8 cellular contexts compared by ENCODE assay signal in genomic region chrX:2691543-2692220, GRCh38. TPM values are rescaled to one million over a fixed set of nuclear protein-coding genes. Genes with fewer than 3 reads are reported as not detected.
A peak's percentile ranks its signal among the peaks of the same experiment; 100 is the strongest.
DNase-seq lines count a peak whose midpoint lies in the region; ATAC-seq, FAIRE-seq and TF ChIP-seq lines count a peak whose summit lies in the region.

No MANE protein-coding gene starts in this region.

- H2AFZ ChIP-seq in H1 (ENCODE audit: low read length) = no peak overlapping the region

- ATAC-seq in RWPE2 (ENCODE audit: low read depth) = peak; percentile 16

- no peaks in the 10 kb centered on the region for H3K9me3 ChIP-seq in RWPE2 (ENCODE audit: severe bottlenecking)
- H3K9me3 ChIP-seq in H1 (ENCODE audit: insufficient read depth in 2 of 2, low read depth in 1 of 2, low read length in 1 of 2) = no peaks in the 10 kb centered on the region

- H2BK120ac ChIP-seq in H1 (replicated peaks; ENCODE audit: low read depth, low read length) = no peak overlapping the region

- peak overlapping the region; percentile 81 for H4K8ac ChIP-seq in H1 (ENCODE audit: extremely low read depth, insufficient read depth, low read length)

- no peak overlapping the region for H3K4ac ChIP-seq in H1 (replicated peaks; ENCODE audit: insufficient read length, low read depth, low read length)

- no peak overlapping the region for H2BK20ac ChIP-seq in H1 (ENCODE audit: low read length)

- POLR2A ChIA-PET in H1 (lab: Charles Lee; ENCODE audit: partially characterized antibody) = no interaction called here

- H3K9ac ChIP-seq in H1 (replicated peaks in 1 of 4; ENCODE audit: extremely low read depth in 1 of 4, low read depth in 3 of 4, low read length in 3 of 4) = peak overlapping the region in 3 of 4 experiments; percentile 44 to 47 (median 45); a peak in 4 of 7 replicates

- H2BK12ac ChIP-seq in H1 (ENCODE audit: low read depth, low read length) = no peak overlapping the region

- no peak overlapping the region for H4K5ac ChIP-seq in H1 (ENCODE audit: insufficient read length, low read depth, low read length)

- CTCF ChIA-PET in H1 (lab: Charles Lee; ENCODE audit: partially characterized antibody) = no interaction called here

- H4K20me1 ChIP-seq in H1 (replicated peaks in 1 of 2; ENCODE audit: control insufficient read depth in 1 of 2, insufficient read depth in 2 of 2, low read length in 2 of 2) = peaks cover 2 to 7% of the 10 kb centered on the region in 2 experiments

- no peak for FAIRE-seq in H1 (lab: Jason Lieb, UNC)

- H3K23me2 ChIP-seq in H1 (ENCODE audit: low read depth, low read length) = peaks cover 8% of the 10 kb centered on the region; the same call in 1 of the 2 replicates

- H2BK5ac ChIP-seq in H1 (ENCODE audit: low read depth, low read length) = no peak overlapping the region

- no peaks in the 10 kb centered on the region for H3K79me1 ChIP-seq in H1 (ENCODE audit: low read depth, low read length)

- peaks cover 25% of the 10 kb centered on the region for H3K4me1 ChIP-seq in RWPE2 (ENCODE audit: insufficient read depth, poor library complexity, severe bottlenecking)
- H3K4me1 ChIP-seq in H1 (replicated peaks in 1 of 4; ENCODE audit: control insufficient read depth in 3 of 4, insufficient read depth in 4 of 4, low read length in 3 of 4) = peaks cover 0 to 2% (median 2%) of the 10 kb centered on the region in 4 experiments; a peak in 2 of 7 replicates

- no peak overlapping the region for H3K14ac ChIP-seq in H1 (ENCODE audit: insufficient read length)

- H3K23ac ChIP-seq in H1 (ENCODE audit: insufficient read length) = no peak overlapping the region

- H3K27me3 ChIP-seq in H7 (ENCODE audit: control insufficient read depth, insufficient read depth, low read length) (peaks cover 33% of the 10 kb centered on the region), RWPE2 (ENCODE audit: insufficient read depth, poor library complexity, severe bottlenecking) (no peaks in the 10 kb centered on the region), H1 (replicated peaks in 1 of 4; ENCODE audit: control insufficient read depth in 3 of 4, extremely low read depth in 1 of 4, insufficient read depth in 3 of 4, low read length in 3 of 4) (peaks cover 0 to 43% (median 34%) of the 10 kb centered on the region in 4 experiments; a peak in 6 of 7 replicates)

- peaks cover 0 to 4% of the 10 kb centered on the region in 2 experiments; a peak in 2 of 4 replicates for H3K79me2 ChIP-seq in H1 (ENCODE audit: control insufficient read depth in 1 of 2, insufficient read depth in 2 of 2, low read length in 2 of 2)

- H3K36me3 ChIP-seq in H7 (replicated peaks; ENCODE audit: control insufficient read depth, insufficient read depth, low read length) (no peaks in the 10 kb centered on the region), RWPE2 (ENCODE audit: low read depth) (peaks cover 9% of the 10 kb centered on the region), H1 (ENCODE audit: control insufficient read depth in 2 of 4, insufficient read depth in 4 of 4, low read length in 3 of 4) (no peaks in the 10 kb centered on the region)

- DNase-seq in AG09309 (ENCODE audit: low read depth) (no peak), H7 (peak; percentile 69), RWPE2 (ENCODE audit: low spot score) (no peak), H1 (ENCODE audit: low read depth in 1 of 2, low spot score in 2 of 2) (no peak), myocyte (ENCODE audit: low read depth) (peak; percentile 83), NCI-H69 (lab: John Stamatoyannopoulos, UW) (no peak), NCI-H2227 treated with DMSO at 0.1 percent for 48 hours (lab: John Stamatoyannopoulos, UW) (no peak), OCI-M2 (lab: John Stamatoyannopoulos, UW; ENCODE audit: unreplicated experiment) (no peak)

- H3K56ac ChIP-seq in H1 (replicated peaks; ENCODE audit: insufficient read length, low read depth, low read length) = no peak overlapping the region

- no peak overlapping the region for H2BK15ac ChIP-seq in H1 (ENCODE audit: low read length)

- TF ChIP-seq RAD21 in H1 (IDR thresholded peaks at IDR 0.05 in 1 of 2, conservative IDR thresholded peaks at IDR 0.05 in 1 of 2; ENCODE audit: low read depth in 2 of 2, low read length in 2 of 2) = no peak

- no peak overlapping the region for H4K91ac ChIP-seq in H1 (replicated peaks; ENCODE audit: insufficient read length, low read length)

- peak overlapping the region; percentile 56 for H3K27ac ChIP-seq in RWPE2 (ENCODE audit: poor library complexity, severe bottlenecking)
- no peak overlapping the region for H3K27ac ChIP-seq in H1 (ENCODE audit: low read depth, low read length)

- TF ChIP-seq CTCF in AG09309 (IDR thresholded peaks at IDR 0.05; ENCODE audit: control insufficient read depth, insufficient read depth, low read depth, low read length, missing control alignments) (no peak), RWPE2 (IDR thresholded peaks at IDR 0.05; ENCODE audit: poor library complexity, severe bottlenecking) (no peak), H1 (IDR thresholded peaks at IDR 0.05; ENCODE audit: control extremely low read depth in 1 of 3, insufficient read depth in 1 of 3, low read depth in 1 of 3, low read length in 3 of 3) (no peak)

- H3K18ac ChIP-seq in H1 (ENCODE audit: extremely low read depth, low read length) = no peak overlapping the region

- H3K4me3 ChIP-seq in AG09309 (ENCODE audit: control insufficient read depth, low read depth, low read length) (peak overlapping the region; percentile 94), H7 (ENCODE audit: insufficient read depth, low read depth, low read length) (peak overlapping the region; percentile 83), RWPE2 (ENCODE audit: severe bottlenecking) (peak overlapping the region; percentile 92), H1 (ENCODE audit: extremely low read depth in 1 of 4, insufficient read depth in 2 of 4, low read depth in 3 of 4, low read length in 4 of 4) (peak overlapping the region; percentile 63 to 74 (median 66))

- WGBS in H1 (ENCODE audit: extremely low coverage in 1 of 2, insufficient coverage in 1 of 2, insufficient read length in 1 of 2, insufficient replicate concordance in 2 of 2, low coverage in 1 of 2, low lambda C conversion rate in 2 of 2, missing lambda C conversion rate in 1 of 2), 2 experiments = 5% methylated on average over 39 of the region's 42 CpGs; no CpG with 5 or more reads in 1 of the 2 experiments

- peak overlapping the region; percentile 83 to 93 for H3K4me2 ChIP-seq in H1 (ENCODE audit: insufficient read depth in 1 of 2, low read depth in 2 of 2, low read length in 2 of 2)

- no peak overlapping the region for H2AK5ac ChIP-seq in H1 (ENCODE audit: low read depth, low read length)

- no peak for TF ChIP-seq POLR2A in H1 (IDR thresholded peaks at IDR 0.05; ENCODE audit: control extremely low read depth in 1 of 2, low read depth in 2 of 2, low read length in 2 of 2)

- no peak for TF ChIP-seq EP300 in H1 (IDR thresholded peaks at IDR 0.05; ENCODE audit: borderline replicate concordance in 1 of 2, low read depth in 2 of 2, low read length in 2 of 2)

TF ChIP-seq in H1, 55 proteins besides CTCF, POLR2A, EP300 and RAD21:
- peak; percentile 17; the same call in 1 of the 2 replicates for TF ChIP-seq BACH1 (IDR thresholded peaks at IDR 0.05; ENCODE audit: low read length)
- 0 out of 2 replicates have a peak, but pooled peaks have one; percentile 0 for TF ChIP-seq TAF1 (IDR thresholded peaks at IDR 0.05; ENCODE audit: low read depth, low read length)
- 0 out of 2 replicates have a peak, but pooled peaks have one; percentile 21 for TF ChIP-seq SUZ12 (IDR thresholded peaks at IDR 0.05; ENCODE audit: low read length)
- peak; percentile 71 for TF ChIP-seq KDM4A (IDR thresholded peaks at IDR 0.05; ENCODE audit: low read depth, low read length, severe bottlenecking)
- TF ChIP-seq RBBP5 (IDR thresholded peaks at IDR 0.05; ENCODE audit: borderline replicate concordance, low read depth, low read length) = 0 out of 2 replicates have a peak, but pooled peaks have one; percentile 17
- TF ChIP-seq JUN (IDR thresholded peaks at IDR 0.05; ENCODE audit: low read depth, low read length) = no peak
- no peak for TF ChIP-seq SP4 (IDR thresholded peaks at IDR 0.05; ENCODE audit: low read length)

RNA-seq across cellular contexts. Expression of gene CD99, which starts 0.6 kb away (rescaled TPM):
- 112 and 125 TPM in 2 replicates for total RNA-seq in H7 (2014; rRNA removed; shearing (Covaris generic))
- 46.9 and 47.8 TPM in 2 replicates for total RNA-seq in H1 (2021; fragmentation: NEBNext Ultra II Directional; extraction: Animal tissue kit (Norgen Biotek cat#: 25700))
- polyA plus RNA-seq in H1 (2011; rRNA removed) = 30.1 and 44.0 TPM in 2 replicates
- 33.5 TPM for polyA plus RNA-seq in H1 (2011; cell fraction: cytosol; rRNA removed)
- 29.9 TPM for polyA plus RNA-seq in H1 (2011; cell fraction: nucleus; rRNA removed)
- 71.0 to 90.9 TPM (median 85.7 TPM) in 4 replicates for polyA plus RNA-seq in H1 (2012, experiment 1 of 2)
- 90.6 TPM for polyA plus RNA-seq in H1 (2012, experiment 2 of 2)
- polyA plus RNA-seq in H1 (2013, experiment 1 of 2) = 70.9 TPM
- 85.5 TPM for polyA plus RNA-seq in H1 (2013, experiment 2 of 2)
- 10.0 TPM in 2 replicates for polyA minus RNA-seq in H1 (2011; rRNA and poly(A)+ RNA removed)
- 21.8 TPM for polyA minus RNA-seq in H1 (2011; cell fraction: cytosol; rRNA and poly(A)+ RNA removed)
- 11.6 TPM for polyA minus RNA-seq in H1 (2011; cell fraction: nucleus; rRNA and poly(A)+ RNA removed)
- total RNA-seq in myocyte = 487 and 559 TPM in 2 replicates
- polyA plus RNA-seq in myocyte (2012) = 736 TPM

Comparison
In these comparisons a context has a peak if more than half of its experiments do, and no peak if none do; other contexts are left out.
1. DNase-seq: peak in H7 (single experiment) and myocyte (single experiment); none in AG09309 (single experiment), RWPE2 (single experiment), H1 (0 of 2), NCI-H69 (single experiment), NCI-H2227 treated with DMSO at 0.1 percent for 48 hours (single experiment) and OCI-M2 (single experiment).
2. Peak in every context shown above with its lines, with median percentiles within 50 percentile points of each other: H3K4me3 ChIP-seq.